ENCODE assay signal across 8 cellular contexts in genomic region chr4:2962614-2963184, GRCh38. TPM values are rescaled to one million over a fixed set of nuclear protein-coding genes. Genes with fewer than 3 reads are reported as not detected.
DNase-seq lines count a peak whose midpoint lies in the region; ATAC-seq and TF ChIP-seq lines count a peak whose summit lies in the region.

No MANE protein-coding gene starts in this region.

- H3K27ac ChIP-seq in angular gyrus (ENCODE audit: low read depth, low read length): peak overlapping the region; percentile 13
- H3K27ac ChIP-seq in iPS DF 6.9 (ENCODE audit: low read length): no peak overlapping the region
- peak overlapping the region; percentile 91 to 95 (median 94) for H3K27ac ChIP-seq in gastrocnemius medialis

- H3K9me3 ChIP-seq in iPS DF 6.9 (ENCODE audit: control insufficient read depth, insufficient read depth, low read length) (no peaks in the 10 kb centered on the region), gastrocnemius medialis (no peaks in the 10 kb centered on the region)

- H3K9me3 Mint-ChIP-seq in activated T-cell treated with anti-CD3 and anti-CD28 coated beads, Interleukin-2, amount 50 U/mL, for 72 hours: no peaks in the 10 kb centered on the region

- peak; percentile 21 to 28 for ATAC-seq in activated T-cell treated with anti-CD3 and anti-CD28 coated beads, Interleukin-2, amount 50 U/mL, for 72 hours (replicated peaks in 1 of 2)
- peak; percentile 21 for ATAC-seq in HG02571 (IDR thresholded peaks at IDR 0.05; ENCODE audit: unreplicated experiment)
- ATAC-seq in gastrocnemius medialis: peak; percentile 47 to 48

- in situ Hi-C loops in gastrocnemius medialis (cut with MboI; ENCODE audit: low sequenced_read_pairs in 4 of 4): loop anchor here in 1 of 4 donors (10.0 to 25.0 kb wide), 2 partner anchors 538 to 725 kb away; partner anchors contain the start of genes HAUS3 and POLN

- peaks cover 48% of the 10 kb centered on the region for H3K4me1 Mint-ChIP-seq in activated T-cell treated with anti-CD3 and anti-CD28 coated beads, Interleukin-2, amount 50 U/mL, for 72 hours (ENCODE audit: low read depth)

- peak overlapping the region; percentile 65 for H3K4me3 ChIP-seq in iPS DF 6.9 (ENCODE audit: low read length)
- H3K4me3 ChIP-seq in gastrocnemius medialis: peak overlapping the region; percentile 78 to 99 (median 86)

- H3K4me1 ChIP-seq in iPS DF 6.9 (ENCODE audit: control insufficient read depth, insufficient read depth, low read length) (peaks cover 3% of the 10 kb centered on the region; the same call in 1 of the 2 replicates), gastrocnemius medialis (peaks cover 32 to 33% of the 10 kb centered on the region in 2 donors)

- H3K36me3 ChIP-seq in iPS DF 6.9 (ENCODE audit: control insufficient read depth, insufficient read depth, low read length): peaks cover 4% of the 10 kb centered on the region; the same call in 1 of the 2 replicates
- peaks cover 0 to 8% of the 10 kb centered on the region in 2 donors for H3K36me3 ChIP-seq in gastrocnemius medialis

- H3K27ac Mint-ChIP-seq in activated T-cell treated with anti-CD3 and anti-CD28 coated beads, Interleukin-2, amount 50 U/mL, for 72 hours: peak overlapping the region; percentile 91

- H3K27me3 ChIP-seq in iPS DF 6.9 (ENCODE audit: control insufficient read depth, insufficient read depth, low read length) (no peaks in the 10 kb centered on the region), gastrocnemius medialis (no peaks in the 10 kb centered on the region)

- H3K36me3 Mint-ChIP-seq in activated T-cell treated with anti-CD3 and anti-CD28 coated beads, Interleukin-2, amount 50 U/mL, for 72 hours (ENCODE audit: insufficient read depth in 2 of 2): peaks cover 5 to 6% of the 10 kb centered on the region in 2 donors

- peak overlapping the region; percentile 86 to 93 for H3K4me3 Mint-ChIP-seq in activated T-cell treated with anti-CD3 and anti-CD28 coated beads, Interleukin-2, amount 50 U/mL, for 72 hours

- TF ChIP-seq CTCF in gastrocnemius medialis (IDR thresholded peaks at IDR 0.05 in 4 of 5, conservative IDR thresholded peaks at IDR 0.05 in 1 of 5): no peak

- TF ChIP-seq POLR2A in gastrocnemius medialis (IDR thresholded peaks at IDR 0.05): no peak

- WGBS in iPS DF 6.9 (ENCODE audit: insufficient coverage, insufficient read length): no CpG with 5 or more reads among the region's 43 CpGs

- peak in 1 of 2 donors; percentile 60 for DNase-seq in activated T-cell treated with anti-CD3 and anti-CD28 coated beads, Interleukin-2, amount 50 U/mL, for 72 hours
- DNase-seq in activated T-cell treated with anti-CD3 and anti-CD28 coated beads for 4 hours (no peak), NCI-H1092 treated with DMSO at 0.1 percent for 48 hours (lab: John Stamatoyannopoulos, UW) (peak; percentile 85), iPS DF 6.9 (ENCODE audit: low read depth, low spot score) (no peak), gastrocnemius medialis (peak; percentile 27 to 36), NCI-H2029 treated with DMSO at 0.1 percent for 48 hours (lab: John Stamatoyannopoulos, UW) (no peak)

- intact Hi-C loops in gastrocnemius medialis (cut with DNase I; ENCODE audit: low total_unique reads): loop anchor here (1.0 to 5.0 kb wide), 7 partner anchors 28 to 720 kb away; partner anchors contain the start of genes CFAP99, HAUS3, HTT and HTT-AS

- no peaks in the 10 kb centered on the region for H3K27me3 Mint-ChIP-seq in activated T-cell treated with anti-CD3 and anti-CD28 coated beads, Interleukin-2, amount 50 U/mL, for 72 hours (ENCODE audit: low read depth)

RNA-seq across cellular contexts. Expression of gene NOP14, which starts 0.5 kb away (rescaled TPM):
- total RNA-seq in activated T-cell treated with anti-CD3 and anti-CD28 coated beads, Interleukin-2, amount 50 U/mL, for 72 hours: 10 to 100 TPM; 72.0 to 75.8 TPM
- 10 to 100 TPM; 16.6 to 46.2 (median 36.2) TPM for total RNA-seq in gastrocnemius medialis

RNA-seq across cellular contexts. Expression of gene GRK4, which starts 0.7 kb away (rescaled TPM):
- total RNA-seq in activated T-cell treated with anti-CD3 and anti-CD28 coated beads, Interleukin-2, amount 50 U/mL, for 72 hours: 1 to 10 TPM; 3.8 to 5.5 TPM
- total RNA-seq in gastrocnemius medialis: 1 to 10 TPM; 2.8 to 5.8 (median 3.7) TPM

Comparison
In these comparisons a context has a peak if more than half of its experiments do, and no peak if none do; other contexts are left out.
1. DNase-seq: peak in NCI-H1092 treated with DMSO at 0.1 percent for 48 hours (single experiment) and gastrocnemius medialis (2 of 2); none in activated T-cell treated with anti-CD3 and anti-CD28 coated beads for 4 hours (single experiment), iPS DF 6.9 (single experiment) and NCI-H2029 treated with DMSO at 0.1 percent for 48 hours (single experiment).
2. Peak in every context shown above with its lines, with median percentiles within 50 percentile points of each other: ATAC-seq.